In the genomic region with DNA sequence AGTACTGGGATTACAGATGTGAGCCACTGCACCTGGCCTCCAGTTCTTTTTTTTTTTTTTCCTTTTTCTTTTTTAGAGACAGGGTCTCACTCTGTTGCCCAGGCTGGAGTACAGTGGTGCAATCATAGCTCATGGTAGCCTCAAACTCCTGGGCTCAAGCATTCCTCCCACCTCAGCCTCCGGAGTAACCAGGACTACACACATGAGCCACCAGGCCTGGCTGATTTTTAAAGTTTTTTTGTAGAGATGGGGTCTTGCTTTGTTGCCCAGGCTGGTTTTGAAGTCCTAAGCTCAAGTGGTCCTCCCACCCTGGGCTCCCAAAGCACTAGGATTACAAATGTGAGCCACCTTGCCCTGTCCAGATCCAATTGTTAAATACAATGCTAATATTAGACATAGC, we compare ENCODE assay signal across 22 cellular contexts. TPM values are rescaled to one million over a fixed set of nuclear protein-coding genes. Genes with fewer than 3 reads are reported as not detected.
DNase-seq lines count a peak whose midpoint lies in the region; ATAC-seq and TF ChIP-seq lines count a peak whose summit lies in the region.
"Had no signal": no experiment of that assay in that cellular context is flagged by ENCODE, and none has a peak within 500 bp of the region (broad histone marks: within the 10 kb centered on the region; RNA-seq: fewer than 3 reads in every experiment).

No MANE protein-coding gene starts in this region.

- DNase-seq in left ventricle myocardium inferior (no peak), Right ventricle myocardium superior (no peak), colonic mucosa (no peak), transverse colon (no peak), GM03348 (ENCODE audit: low spot score) (no peak), HCEC 1CT (no peak), NCI-H1417 treated with DMSO at 0.1 percent for 48 hours (lab: John Stamatoyannopoulos, UW) (no peak)
- DNase-seq: activated gamma-delta T cell; dorsolateral prefrontal cortex; GM23248; islet precursor cell; NCI-H1105; NCI-H2107; NCI-H526 treated with DMSO at 0.1 percent for 48 hours; stimulated activated CD4-positive, alpha-beta T cell treated with anti-CD3 and anti-CD28 coated beads, Interleukin-4, amount 100 ng/mL, for 1 hour had no signal

- 100% methylated on average over 1 of the region's 1 CpG for WGBS in transverse colon (ENCODE audit: low coverage in 1 of 2), 2 donors

- peak overlapping the region; percentile 71 for H3K4me2 ChIP-seq in OCI-LY3 (ENCODE audit: low read length)
- H3K4me2 ChIP-seq: hepatocyte, KMS-11 had no signal

- H3K4me3 ChIP-seq in left ventricle myocardium inferior (no peak overlapping the region), OCI-LY3 (ENCODE audit: low read length) (peak overlapping the region; percentile 34; the same call in 1 of the 2 replicates), colonic mucosa (no peak overlapping the region), transverse colon (no peak overlapping the region)
- H3K4me3 ChIP-seq: dorsolateral prefrontal cortex, GM23248, hepatocyte had no signal

- H4K20me1 ChIP-seq in OCI-LY3 (ENCODE audit: insufficient read depth, low read length): no peaks in the 10 kb centered on the region

- intact Hi-C loops in left ventricle myocardium inferior (cut with micrococcal nuclease) (no loop called here), Right ventricle myocardium superior (cut with DNase I) (no loop called here), colonic mucosa (cut with DNase I) (no loop called here), transverse colon (cut with DNase I; ENCODE audit: low total_unique reads) (no loop called here)

- ATAC-seq in Right ventricle myocardium superior (ENCODE audit: poor library complexity): no peak

- H3K36me3 ChIP-seq in left ventricle myocardium inferior: peaks cover 28% of the 10 kb centered on the region
- H3K36me3 ChIP-seq in OCI-LY3 (replicated peaks; ENCODE audit: low read depth, low read length): peaks cover 33% of the 10 kb centered on the region
- peaks cover 21% of the 10 kb centered on the region for H3K36me3 ChIP-seq in colonic mucosa
- peaks cover 0 to 25% (median 15%) of the 10 kb centered on the region in 4 donors for H3K36me3 ChIP-seq in transverse colon

- H3K27me3 ChIP-seq in left ventricle myocardium inferior (ENCODE audit: low read depth): no peaks in the 10 kb centered on the region
- no peaks in the 10 kb centered on the region for H3K27me3 ChIP-seq in OCI-LY3 (ENCODE audit: low read depth, low read length)
- no peaks in the 10 kb centered on the region for H3K27me3 ChIP-seq in colonic mucosa
- H3K27me3 ChIP-seq in transverse colon: no peaks in the 10 kb centered on the region
- H3K27me3 ChIP-seq: dorsolateral prefrontal cortex, hepatocyte had no signal

- no peak for TF ChIP-seq EP300 in transverse colon (IDR thresholded peaks at IDR 0.05; ENCODE audit: low read depth)

- TF ChIP-seq CTCF in left ventricle myocardium inferior (IDR thresholded peaks at IDR 0.05; ENCODE audit: borderline replicate concordance) (no peak), OCI-LY3 (IDR thresholded peaks at IDR 0.05; ENCODE audit: low read depth, low read length) (no peak), colonic mucosa (IDR thresholded peaks at IDR 0.05) (no peak), transverse colon (IDR thresholded peaks at IDR 0.05) (no peak)

- peak overlapping the region; percentile 44 for H3K27ac ChIP-seq in left ventricle myocardium inferior (replicated peaks)
- H3K27ac ChIP-seq in OCI-LY3 (ENCODE audit: low read length): peak overlapping the region; percentile 95
- H3K27ac ChIP-seq in colonic mucosa: peak overlapping the region; percentile 60
- H3K27ac ChIP-seq in transverse colon: peak overlapping the region; percentile 32 to 64 (median 62)
- H3K27ac ChIP-seq: epithelial cell of prostate, GM23248, KMS-11 had no signal

- H3K79me2 ChIP-seq in OCI-LY3 (ENCODE audit: low read length): peaks cover 85% of the 10 kb centered on the region

- H2AFZ ChIP-seq in OCI-LY3 (ENCODE audit: low read depth, low read length): no peak overlapping the region
- H2AFZ ChIP-seq: GM23248, hepatocyte had no signal

- no peaks in the 10 kb centered on the region for H3K9me3 ChIP-seq in left ventricle myocardium inferior (replicated peaks)
- no peaks in the 10 kb centered on the region for H3K9me3 ChIP-seq in OCI-LY3 (ENCODE audit: insufficient read depth, low read length)
- H3K9me3 ChIP-seq in colonic mucosa: no peaks in the 10 kb centered on the region
- no peaks in the 10 kb centered on the region for H3K9me3 ChIP-seq in transverse colon

- in situ Hi-C loops in transverse colon (cut with MboI; ENCODE audit: low pct_ligation_motif_present in 1 of 4, low pct_unique_long_range_greater_than_20kb in 1 of 4, low sequenced_read_pairs in 3 of 4): no loop called here

- H3K9ac ChIP-seq in OCI-LY3 (ENCODE audit: low read length): peak overlapping the region; percentile 73
- H3K9ac ChIP-seq in colonic mucosa (ENCODE audit: low read depth in 2 of 2, low read length in 2 of 2): peak overlapping the region in 1 of 2 donors; percentile 52
- H3K9ac ChIP-seq: GM23248, KMS-11 had no signal

- H3K4me1 ChIP-seq in left ventricle myocardium inferior: peaks cover 52% of the 10 kb centered on the region
- H3K4me1 ChIP-seq in OCI-LY3 (ENCODE audit: low read length): peaks cover 74% of the 10 kb centered on the region
- peaks cover 17% of the 10 kb centered on the region for H3K4me1 ChIP-seq in colonic mucosa
- H3K4me1 ChIP-seq in transverse colon: peaks cover 25 to 45% (median 39%) of the 10 kb centered on the region in 4 donors

- no peak for TF ChIP-seq POLR2A in transverse colon (IDR thresholded peaks at IDR 0.05)

RNA-seq across cellular contexts. Expression of gene ULK3, which starts 13.6 kb away (rescaled TPM):
- total RNA-seq in left ventricle myocardium inferior (34.1 TPM), Right ventricle myocardium superior (35.8 TPM), colonic mucosa (10 to 100 TPM; 45.6 to 50.7 TPM), transverse colon (100 to 1,000 TPM; 138 to 473 (median 312) TPM)

RNA-seq across cellular contexts. Expression of gene SCAMP2, which starts 16.6 kb away (rescaled TPM):
- 40.7 TPM for total RNA-seq in left ventricle myocardium inferior
- 38.8 TPM for total RNA-seq in Right ventricle myocardium superior
- total RNA-seq in colonic mucosa: 100 to 1,000 TPM; 152 to 204 TPM
- total RNA-seq in transverse colon: 100 to 1,000 TPM; 154 to 234 (median 193) TPM

RNA-seq across cellular contexts. Expression of gene CPLX3, which starts 30.1 kb away (rescaled TPM):
- total RNA-seq in left ventricle myocardium inferior (1.2 TPM), Right ventricle myocardium superior (3.6 TPM), colonic mucosa (not detected), transverse colon (not detected)
- total RNA-seq: GM23248, hepatocyte, lung microvascular endothelial cell, progenitor cell of endocrine pancreas, subcutaneous adipose tissue had no signal

RNA-seq across cellular contexts. Expression of gene MPI, which starts 33.3 kb away (rescaled TPM):
- total RNA-seq in left ventricle myocardium inferior (52.3 TPM), Right ventricle myocardium superior (53.2 TPM), colonic mucosa (10 to 100 TPM; 50.7 to 68.0 TPM), transverse colon (100 to 1,000 TPM in 2 of 4 donors, 10 to 100 TPM in 2; 63.1 to 176 (median 98.4) TPM)

RNA-seq across cellular contexts. Expression of gene LMAN1L, which starts 43.9 kb away (rescaled TPM):
- total RNA-seq in left ventricle myocardium inferior (8.1 TPM), Right ventricle myocardium superior (20.6 TPM), colonic mucosa (not detected), transverse colon (10 to 100 TPM in 1 of 4 donors, not detected in 3; 20.2 TPM)
- total RNA-seq: GM23248, hepatocyte, lung microvascular endothelial cell, progenitor cell of endocrine pancreas, subcutaneous adipose tissue had no signal

Comparison
In these comparisons a context has a peak if more than half of its experiments do, and no peak if none do; other contexts are left out.
1. H3K27ac ChIP-seq: peak in every context shown above with its lines; median percentile 95 in OCI-LY3; 62 in transverse colon; 60 in colonic mucosa; 44 in left ventricle myocardium inferior.